Comparison of ENCODE assay signal across 3 cellular contexts in the genomic region with DNA sequence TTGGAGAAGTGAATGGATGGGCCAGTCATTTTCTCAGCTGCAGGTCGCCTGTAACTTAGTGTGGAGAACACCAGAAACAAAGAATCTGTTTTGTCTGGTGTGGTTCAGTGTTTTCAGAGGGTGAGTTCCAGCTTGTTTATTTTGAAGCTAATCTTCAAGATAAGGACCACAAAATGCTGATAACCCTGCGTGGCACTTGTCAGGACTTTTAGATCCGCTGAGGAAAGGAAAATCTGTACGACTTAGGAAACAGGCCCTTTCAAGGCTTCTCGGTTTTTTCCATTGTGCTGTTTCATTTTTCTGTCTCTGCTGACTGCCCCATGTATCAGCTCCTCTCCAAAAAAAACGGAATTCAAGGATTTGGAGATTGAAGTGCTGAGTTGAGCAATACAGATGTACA.
TF ChIP-seq lines count a peak whose summit lies in the region.

No MANE protein-coding gene starts in this region.

TF ChIP-seq in HEK293, 187 proteins besides CTCF, POLR2A, EP300 and RAD21:
- TF ChIP-seq FEZF1 (tag by site-specific recombination; IDR thresholded peaks at IDR 0.05) (peak; percentile 51; the same call in 1 of the 2 replicates), ZNF24 (tag by site-specific recombination; IDR thresholded peaks at IDR 0.05) (no peak), KLF7 (tag by site-specific recombination; IDR thresholded peaks at IDR 0.05; ENCODE audit: borderline replicate concordance) (no peak)
- TF ChIP-seq, protein P1, sequence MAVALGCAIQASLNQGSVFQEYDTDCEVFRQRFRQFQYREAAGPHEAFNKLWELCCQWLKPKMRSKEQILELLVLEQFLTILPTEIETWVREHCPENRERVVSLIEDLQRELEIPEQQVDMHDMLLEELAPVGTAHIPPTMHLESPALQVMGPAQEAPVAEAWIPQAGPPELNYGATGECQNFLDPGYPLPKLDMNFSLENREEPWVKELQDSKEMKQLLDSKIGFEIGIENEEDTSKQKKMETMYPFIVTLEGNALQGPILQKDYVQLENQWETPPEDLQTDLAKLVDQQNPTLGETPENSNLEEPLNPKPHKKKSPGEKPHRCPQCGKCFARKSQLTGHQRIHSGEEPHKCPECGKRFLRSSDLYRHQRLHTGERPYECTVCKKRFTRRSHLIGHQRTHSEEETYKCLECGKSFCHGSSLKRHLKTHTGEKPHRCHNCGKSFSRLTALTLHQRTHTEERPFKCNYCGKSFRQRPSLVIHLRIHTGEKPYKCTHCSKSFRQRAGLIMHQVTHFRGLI (tag by site-specific recombination; IDR thresholded peaks at IDR 0.05), result no peak
TF ChIP-seq in HEK293: peak in this region for 1.

TF ChIP-seq in K562, 482 proteins besides CTCF, POLR2A, EP300 and RAD21:
- TF ChIP-seq HMG20A (CRISPR knock-in tag; conservative IDR thresholded peaks at IDR 0.05), result no peak
- TF ChIP-seq JUND (IDR thresholded peaks at IDR 0.05; ENCODE audit: borderline replicate concordance, low read depth, low read length), result no peak
- TF ChIP-seq JUND (tag; IDR thresholded peaks at IDR 0.05; ENCODE audit: borderline replicate concordance, low read depth, low read length), result no peak
- TF ChIP-seq RUNX1 (IDR thresholded peaks at IDR 0.05; ENCODE audit: low read depth), result no peak
- TF ChIP-seq ZNF239 (CRISPR knock-in tag; IDR thresholded peaks at IDR 0.05), result 0 out of 2 replicates have a peak, but pooled peaks have one; percentile 18

TF ChIP-seq in HepG2, 621 proteins besides CTCF, POLR2A, EP300 and RAD21:
- no peak for TF ChIP-seq FOXC1 (CRISPR knock-in tag; IDR thresholded peaks at IDR 0.05; ENCODE audit: borderline replicate concordance)
- TF ChIP-seq FOXJ3 (CRISPR knock-in tag; IDR thresholded peaks at IDR 0.05; ENCODE audit: borderline replicate concordance), result peak; percentile 28; the same call in 1 of the 2 replicates
- no peak for TF ChIP-seq SOX6 (IDR thresholded peaks at IDR 0.05)
- peak; percentile 63; the same call in 1 of the 2 replicates for TF ChIP-seq SOX6 (CRISPR knock-in tag; IDR thresholded peaks at IDR 0.05)
- peak; percentile 59; the same call in 1 of the 2 replicates for TF ChIP-seq TBX2 (CRISPR knock-in tag; IDR thresholded peaks at IDR 0.05; ENCODE audit: borderline replicate concordance)
- no peak for TF ChIP-seq ZFYVE20 (CRISPR knock-in tag; IDR thresholded peaks at IDR 0.05; ENCODE audit: borderline replicate concordance, low read depth)
- 0 out of 2 replicates have a peak, but pooled peaks have one; percentile 39 for TF ChIP-seq ZNF12 (CRISPR knock-in tag; IDR thresholded peaks at IDR 0.05)
- TF ChIP-seq, protein P2, sequence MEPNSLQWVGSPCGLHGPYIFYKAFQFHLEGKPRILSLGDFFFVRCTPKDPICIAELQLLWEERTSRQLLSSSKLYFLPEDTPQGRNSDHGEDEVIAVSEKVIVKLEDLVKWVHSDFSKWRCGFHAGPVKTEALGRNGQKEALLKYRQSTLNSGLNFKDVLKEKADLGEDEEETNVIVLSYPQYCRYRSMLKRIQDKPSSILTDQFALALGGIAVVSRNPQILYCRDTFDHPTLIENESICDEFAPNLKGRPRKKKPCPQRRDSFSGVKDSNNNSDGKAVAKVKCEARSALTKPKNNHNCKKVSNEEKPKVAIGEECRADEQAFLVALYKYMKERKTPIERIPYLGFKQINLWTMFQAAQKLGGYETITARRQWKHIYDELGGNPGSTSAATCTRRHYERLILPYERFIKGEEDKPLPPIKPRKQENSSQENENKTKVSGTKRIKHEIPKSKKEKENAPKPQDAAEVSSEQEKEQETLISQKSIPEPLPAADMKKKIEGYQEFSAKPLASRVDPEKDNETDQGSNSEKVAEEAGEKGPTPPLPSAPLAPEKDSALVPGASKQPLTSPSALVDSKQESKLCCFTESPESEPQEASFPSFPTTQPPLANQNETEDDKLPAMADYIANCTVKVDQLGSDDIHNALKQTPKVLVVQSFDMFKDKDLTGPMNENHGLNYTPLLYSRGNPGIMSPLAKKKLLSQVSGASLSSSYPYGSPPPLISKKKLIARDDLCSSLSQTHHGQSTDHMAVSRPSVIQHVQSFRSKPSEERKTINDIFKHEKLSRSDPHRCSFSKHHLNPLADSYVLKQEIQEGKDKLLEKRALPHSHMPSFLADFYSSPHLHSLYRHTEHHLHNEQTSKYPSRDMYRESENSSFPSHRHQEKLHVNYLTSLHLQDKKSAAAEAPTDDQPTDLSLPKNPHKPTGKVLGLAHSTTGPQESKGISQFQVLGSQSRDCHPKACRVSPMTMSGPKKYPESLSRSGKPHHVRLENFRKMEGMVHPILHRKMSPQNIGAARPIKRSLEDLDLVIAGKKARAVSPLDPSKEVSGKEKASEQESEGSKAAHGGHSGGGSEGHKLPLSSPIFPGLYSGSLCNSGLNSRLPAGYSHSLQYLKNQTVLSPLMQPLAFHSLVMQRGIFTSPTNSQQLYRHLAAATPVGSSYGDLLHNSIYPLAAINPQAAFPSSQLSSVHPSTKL (CRISPR knock-in tag; IDR thresholded peaks at IDR 0.05), result peak; percentile 41; the same call in 1 of the 2 replicates
- TF ChIP-seq PHF5A (CRISPR knock-in tag; IDR thresholded peaks at IDR 0.05; ENCODE audit: low read depth, unreplicated experiment), result no peak
- TF ChIP-seq SOX5 (CRISPR knock-in tag; IDR thresholded peaks at IDR 0.05; ENCODE audit: borderline replicate concordance), result peak; percentile 44; the same call in 1 of the 2 replicates
- TF ChIP-seq, protein P3, sequence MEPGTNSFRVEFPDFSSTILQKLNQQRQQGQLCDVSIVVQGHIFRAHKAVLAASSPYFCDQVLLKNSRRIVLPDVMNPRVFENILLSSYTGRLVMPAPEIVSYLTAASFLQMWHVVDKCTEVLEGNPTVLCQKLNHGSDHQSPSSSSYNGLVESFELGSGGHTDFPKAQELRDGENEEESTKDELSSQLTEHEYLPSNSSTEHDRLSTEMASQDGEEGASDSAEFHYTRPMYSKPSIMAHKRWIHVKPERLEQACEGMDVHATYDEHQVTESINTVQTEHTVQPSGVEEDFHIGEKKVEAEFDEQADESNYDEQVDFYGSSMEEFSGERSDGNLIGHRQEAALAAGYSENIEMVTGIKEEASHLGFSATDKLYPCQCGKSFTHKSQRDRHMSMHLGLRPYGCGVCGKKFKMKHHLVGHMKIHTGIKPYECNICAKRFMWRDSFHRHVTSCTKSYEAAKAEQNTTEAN (CRISPR knock-in tag; conservative IDR thresholded peaks at IDR 0.05), result no peak
- TF ChIP-seq PITX1 (CRISPR knock-in tag; IDR thresholded peaks at IDR 0.05), result peak; percentile 16; the same call in 1 of the 2 replicates
- TF ChIP-seq GATA4 (IDR thresholded peaks at IDR 0.05; ENCODE audit: borderline replicate concordance, low read depth), result peak; percentile 68; the same call in 1 of the 2 replicates
- no peak for TF ChIP-seq MIER2 (CRISPR knock-in tag; IDR thresholded peaks at IDR 0.05)
- no peak for TF ChIP-seq FOXP1 (IDR thresholded peaks at IDR 0.05)
- peak; percentile 12; the same call in 1 of the 2 replicates for TF ChIP-seq FOXP1 (CRISPR knock-in tag; IDR thresholded peaks at IDR 0.05)
- peak; percentile 54; the same call in 1 of the 2 replicates for TF ChIP-seq ISL2 (CRISPR knock-in tag; IDR thresholded peaks at IDR 0.05)
- no peak for TF ChIP-seq ZNF772 (CRISPR knock-in tag; IDR thresholded peaks at IDR 0.05)
- TF ChIP-seq SAP130 (CRISPR knock-in tag; IDR thresholded peaks at IDR 0.05; ENCODE audit: low read depth), result peak; percentile 30; the same call in 1 of the 2 replicates
- TF ChIP-seq PHF20 (CRISPR knock-in tag; IDR thresholded peaks at IDR 0.05), result no peak
- TF ChIP-seq FOXA1 (IDR thresholded peaks at IDR 0.05), result no peak
- peak; percentile 55; the same call in 1 of the 2 replicates for TF ChIP-seq FOXA1 (CRISPR knock-in tag; IDR thresholded peaks at IDR 0.05)
- TF ChIP-seq, protein P4, sequence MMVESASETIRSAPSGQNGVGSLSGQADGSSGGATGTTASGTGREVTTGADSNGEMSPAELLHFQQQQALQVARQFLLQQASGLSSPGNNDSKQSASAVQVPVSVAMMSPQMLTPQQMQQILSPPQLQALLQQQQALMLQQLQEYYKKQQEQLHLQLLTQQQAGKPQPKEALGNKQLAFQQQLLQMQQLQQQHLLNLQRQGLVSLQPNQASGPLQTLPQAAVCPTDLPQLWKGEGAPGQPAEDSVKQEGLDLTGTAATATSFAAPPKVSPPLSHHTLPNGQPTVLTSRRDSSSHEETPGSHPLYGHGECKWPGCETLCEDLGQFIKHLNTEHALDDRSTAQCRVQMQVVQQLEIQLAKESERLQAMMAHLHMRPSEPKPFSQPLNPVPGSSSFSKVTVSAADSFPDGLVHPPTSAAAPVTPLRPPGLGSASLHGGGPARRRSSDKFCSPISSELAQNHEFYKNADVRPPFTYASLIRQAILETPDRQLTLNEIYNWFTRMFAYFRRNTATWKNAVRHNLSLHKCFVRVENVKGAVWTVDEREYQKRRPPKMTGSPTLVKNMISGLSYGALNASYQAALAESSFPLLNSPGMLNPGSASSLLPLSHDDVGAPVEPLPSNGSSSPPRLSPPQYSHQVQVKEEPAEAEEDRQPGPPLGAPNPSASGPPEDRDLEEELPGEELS (CRISPR knock-in tag; IDR thresholded peaks at IDR 0.05), result peak; percentile 50; the same call in 1 of the 2 replicates
- TF ChIP-seq, protein P5, sequence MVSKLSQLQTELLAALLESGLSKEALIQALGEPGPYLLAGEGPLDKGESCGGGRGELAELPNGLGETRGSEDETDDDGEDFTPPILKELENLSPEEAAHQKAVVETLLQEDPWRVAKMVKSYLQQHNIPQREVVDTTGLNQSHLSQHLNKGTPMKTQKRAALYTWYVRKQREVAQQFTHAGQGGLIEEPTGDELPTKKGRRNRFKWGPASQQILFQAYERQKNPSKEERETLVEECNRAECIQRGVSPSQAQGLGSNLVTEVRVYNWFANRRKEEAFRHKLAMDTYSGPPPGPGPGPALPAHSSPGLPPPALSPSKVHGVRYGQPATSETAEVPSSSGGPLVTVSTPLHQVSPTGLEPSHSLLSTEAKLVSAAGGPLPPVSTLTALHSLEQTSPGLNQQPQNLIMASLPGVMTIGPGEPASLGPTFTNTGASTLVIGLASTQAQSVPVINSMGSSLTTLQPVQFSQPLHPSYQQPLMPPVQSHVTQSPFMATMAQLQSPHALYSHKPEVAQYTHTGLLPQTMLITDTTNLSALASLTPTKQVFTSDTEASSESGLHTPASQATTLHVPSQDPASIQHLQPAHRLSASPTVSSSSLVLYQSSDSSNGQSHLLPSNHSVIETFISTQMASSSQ (IDR thresholded peaks at IDR 0.05; ENCODE audit: low read depth), result no peak
- TF ChIP-seq, protein P5 (CRISPR knock-in tag; IDR thresholded peaks at IDR 0.05; ENCODE audit: borderline replicate concordance), result peak; percentile 46; the same call in 1 of the 2 replicates
- TF ChIP-seq, protein P6, sequence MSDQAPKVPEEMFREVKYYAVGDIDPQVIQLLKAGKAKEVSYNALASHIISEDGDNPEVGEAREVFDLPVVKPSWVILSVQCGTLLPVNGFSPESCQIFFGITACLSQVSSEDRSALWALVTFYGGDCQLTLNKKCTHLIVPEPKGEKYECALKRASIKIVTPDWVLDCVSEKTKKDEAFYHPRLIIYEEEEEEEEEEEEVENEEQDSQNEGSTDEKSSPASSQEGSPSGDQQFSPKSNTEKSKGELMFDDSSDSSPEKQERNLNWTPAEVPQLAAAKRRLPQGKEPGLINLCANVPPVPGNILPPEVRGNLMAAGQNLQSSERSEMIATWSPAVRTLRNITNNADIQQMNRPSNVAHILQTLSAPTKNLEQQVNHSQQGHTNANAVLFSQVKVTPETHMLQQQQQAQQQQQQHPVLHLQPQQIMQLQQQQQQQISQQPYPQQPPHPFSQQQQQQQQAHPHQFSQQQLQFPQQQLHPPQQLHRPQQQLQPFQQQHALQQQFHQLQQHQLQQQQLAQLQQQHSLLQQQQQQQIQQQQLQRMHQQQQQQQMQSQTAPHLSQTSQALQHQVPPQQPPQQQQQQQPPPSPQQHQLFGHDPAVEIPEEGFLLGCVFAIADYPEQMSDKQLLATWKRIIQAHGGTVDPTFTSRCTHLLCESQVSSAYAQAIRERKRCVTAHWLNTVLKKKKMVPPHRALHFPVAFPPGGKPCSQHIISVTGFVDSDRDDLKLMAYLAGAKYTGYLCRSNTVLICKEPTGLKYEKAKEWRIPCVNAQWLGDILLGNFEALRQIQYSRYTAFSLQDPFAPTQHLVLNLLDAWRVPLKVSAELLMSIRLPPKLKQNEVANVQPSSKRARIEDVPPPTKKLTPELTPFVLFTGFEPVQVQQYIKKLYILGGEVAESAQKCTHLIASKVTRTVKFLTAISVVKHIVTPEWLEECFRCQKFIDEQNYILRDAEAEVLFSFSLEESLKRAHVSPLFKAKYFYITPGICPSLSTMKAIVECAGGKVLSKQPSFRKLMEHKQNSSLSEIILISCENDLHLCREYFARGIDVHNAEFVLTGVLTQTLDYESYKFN (CRISPR knock-in tag; conservative IDR thresholded peaks at IDR 0.05), result 0 out of 2 replicates have a peak, but pooled peaks have one; percentile 28
- no peak for TF ChIP-seq CBX2 (IDR thresholded peaks at IDR 0.05; ENCODE audit: low read depth, low read length)
- TF ChIP-seq CBX2 (CRISPR knock-in tag; IDR thresholded peaks at IDR 0.05; ENCODE audit: low read depth), result no peak
- peak; percentile 38; the same call in 1 of the 2 replicates for TF ChIP-seq NCOA2 (CRISPR knock-in tag; IDR thresholded peaks at IDR 0.05)
- no peak for TF ChIP-seq SOX13 (IDR thresholded peaks at IDR 0.05)
- TF ChIP-seq SOX13 (CRISPR knock-in tag; conservative IDR thresholded peaks at IDR 0.05 in 1 of 2, IDR thresholded peaks at IDR 0.05 in 1 of 2), result peak in 1 of 2 experiments; percentile 76; a peak in 2 of 4 replicates
- peak; percentile 44; the same call in 1 of the 2 replicates for TF ChIP-seq FOXO1 (CRISPR knock-in tag; IDR thresholded peaks at IDR 0.05)
- no peak for TF ChIP-seq MXI1 (IDR thresholded peaks at IDR 0.05; ENCODE audit: borderline replicate concordance, low read depth, low read length)
- peak; percentile 21; the same call in 1 of the 2 replicates for TF ChIP-seq GATAD2A (CRISPR knock-in tag; IDR thresholded peaks at IDR 0.05)
